In genomic region chr4:19224820-19225219, GRCh38 we compare ENCODE assay signal across 8 cellular contexts.
DNase-seq lines count a peak whose midpoint lies in the region; ATAC-seq and FAIRE-seq lines count a peak whose summit lies in the region.

No MANE protein-coding gene starts in this region.

- no peaks in the 10 kb centered on the region for H3K36me3 Mint-ChIP-seq in activated T-helper 2 cell treated with anti-CD3 and anti-CD28 coated beads, Interferon-gamma antibody, Interleukin-2, Interleukin-4, amounts not matched to agents 10 μg/mL and 5 μg/mL and 100 μg/mL, durations not matched to agents 14 hours and 24 hours and 36 hours (ENCODE audit: low read depth)

- intact Hi-C loops in activated T-helper 2 cell treated with anti-CD3 and anti-CD28 coated beads, Interferon-gamma antibody, Interleukin-2, Interleukin-4, amounts not matched to agents 10 μg/mL and 5 μg/mL and 100 μg/mL, durations not matched to agents 14 hours and 24 hours and 36 hours (cut with micrococcal nuclease) = no loop called here

- DNase-seq in DMS53 (lab: John Stamatoyannopoulos, UW) (peak; percentile 78), LoVo (ENCODE audit: low spot score) (peak; percentile 30), left lobe of liver (ENCODE audit: low spot score) (no peak), GM19240 (ENCODE audit: insufficient read length, low spot score) (no peak)
- DNase-seq in activated T-helper 2 cell treated with anti-CD3 and anti-CD28 coated beads, Interferon-gamma antibody, Interleukin-2, Interleukin-4, amounts not matched to agents 10 μg/mL and 5 μg/mL and 100 μg/mL, durations not matched to agents 14 hours and 24 hours and 36 hours (ENCODE audit: low spot score) = no peak
- no peak for DNase-seq in activated naive CD4-positive, alpha-beta T cell treated with anti-CD3 and anti-CD28 coated beads, Interleukin-2, amount 50 U/mL, for 16 hours

- H3K27me3 Mint-ChIP-seq in activated T-helper 2 cell treated with anti-CD3 and anti-CD28 coated beads, Interferon-gamma antibody, Interleukin-2, Interleukin-4, amounts not matched to agents 10 μg/mL and 5 μg/mL and 100 μg/mL, durations not matched to agents 14 hours and 24 hours and 36 hours (ENCODE audit: low read depth) = no peaks in the 10 kb centered on the region

- FAIRE-seq in TTC549 (lab: Jason Lieb, UNC) = peak; percentile 86

- H3K4me3 Mint-ChIP-seq in activated T-helper 2 cell treated with anti-CD3 and anti-CD28 coated beads, Interferon-gamma antibody, Interleukin-2, Interleukin-4, amounts not matched to agents 10 μg/mL and 5 μg/mL and 100 μg/mL, durations not matched to agents 14 hours and 24 hours and 36 hours (ENCODE audit: low read depth) = no peak overlapping the region

- peak; percentile 67 for ATAC-seq in left lobe of liver
- no peak for ATAC-seq in HG03196 (IDR thresholded peaks at IDR 0.05; ENCODE audit: unreplicated experiment)

- no peak overlapping the region for H3K27ac Mint-ChIP-seq in activated T-helper 2 cell treated with anti-CD3 and anti-CD28 coated beads, Interferon-gamma antibody, Interleukin-2, Interleukin-4, amounts not matched to agents 10 μg/mL and 5 μg/mL and 100 μg/mL, durations not matched to agents 14 hours and 24 hours and 36 hours

- H3K4me1 Mint-ChIP-seq in activated T-helper 2 cell treated with anti-CD3 and anti-CD28 coated beads, Interferon-gamma antibody, Interleukin-2, Interleukin-4, amounts not matched to agents 10 μg/mL and 5 μg/mL and 100 μg/mL, durations not matched to agents 14 hours and 24 hours and 36 hours (ENCODE audit: low read depth) = no peaks in the 10 kb centered on the region

- H3K9me3 Mint-ChIP-seq in activated T-helper 2 cell treated with anti-CD3 and anti-CD28 coated beads, Interferon-gamma antibody, Interleukin-2, Interleukin-4, amounts not matched to agents 10 μg/mL and 5 μg/mL and 100 μg/mL, durations not matched to agents 14 hours and 24 hours and 36 hours = no peaks in the 10 kb centered on the region

Comparison
In these comparisons a context has a peak if more than half of its experiments do, and no peak if none do; other contexts are left out.
1. DNase-seq: peak in DMS53 (single experiment) and LoVo (single experiment); none in left lobe of liver (single experiment), activated T-helper 2 cell treated with anti-CD3 and anti-CD28 coated beads, Interferon-gamma antibody, Interleukin-2, Interleukin-4, amounts not matched to agents 10 μg/mL and 5 μg/mL and 100 μg/mL, durations not matched to agents 14 hours and 24 hours and 36 hours (single experiment), activated naive CD4-positive, alpha-beta T cell treated with anti-CD3 and anti-CD28 coated beads, Interleukin-2, amount 50 U/mL, for 16 hours (single experiment) and GM19240 (single experiment).